In genomic region chr5:58149345-58149744, GRCh38 we compare ENCODE assay signal across 24 cellular contexts.
A peak's percentile ranks its signal among the peaks of the same experiment; 100 is the strongest.
DNase-seq lines count a peak whose midpoint lies in the region; ATAC-seq, FAIRE-seq and TF ChIP-seq lines count a peak whose summit lies in the region.
"Had no signal": no experiment of that assay in that cellular context is flagged by ENCODE, and none has a peak within 500 bp of the region (broad histone marks: within the 10 kb centered on the region; RNA-seq: fewer than 3 reads in every experiment).

No MANE protein-coding gene starts in this region.

- H3K4me1 ChIP-seq in RWPE2 (ENCODE audit: insufficient read depth, poor library complexity, severe bottlenecking) (peaks cover 5% of the 10 kb centered on the region), keratinocyte (ENCODE audit: control insufficient read depth, extremely low read depth, insufficient read depth, low read length) (peaks cover 6% of the 10 kb centered on the region)

- H4K20me1 ChIP-seq in keratinocyte (ENCODE audit: control insufficient read depth, extremely low read depth, insufficient read depth, low read length) = no peaks in the 10 kb centered on the region

- H3K9me1 ChIP-seq in keratinocyte (ENCODE audit: control insufficient read depth, extremely low read depth, insufficient read depth, low read length) = no peaks in the 10 kb centered on the region

- H2AFZ ChIP-seq in keratinocyte (ENCODE audit: control insufficient read depth, low read length) = no peak overlapping the region

- H3K27me3 ChIP-seq in RWPE2 (ENCODE audit: insufficient read depth, poor library complexity, severe bottlenecking) = no peaks in the 10 kb centered on the region
- H3K27me3 ChIP-seq in keratinocyte (ENCODE audit: control insufficient read depth, extremely low read depth, insufficient read depth, low read length) = no peaks in the 10 kb centered on the region
- H3K27me3 ChIP-seq: cardiac muscle cell had no signal

- H3K9me3 ChIP-seq in RWPE2 (ENCODE audit: severe bottlenecking) (no peaks in the 10 kb centered on the region), keratinocyte (ENCODE audit: control insufficient read depth, low read depth, low read length) (no peaks in the 10 kb centered on the region)
- H3K9me3 ChIP-seq: mucosa of descending colon had no signal

- H3K4me3 Mint-ChIP-seq in HFFc6 = no peak overlapping the region
- H3K4me3 Mint-ChIP-seq: activated CD4-positive, alpha-beta memory T cell treated with anti-CD3 and anti-CD28 coated beads, Interleukin-2, amount 10 ng/mL, durations not matched to agents 7 days and 5 days; activated T-cell treated with anti-CD3 and anti-CD28 coated beads, Interleukin-2, amount 50 U/mL, for 24 hours; T-cell had no signal

- H3K79me2 ChIP-seq in keratinocyte (ENCODE audit: control insufficient read depth, insufficient read depth, low read length) = no peaks in the 10 kb centered on the region

- in situ Hi-C loops in ACHN (cut with HindIII; ENCODE audit: low pct_ligation_motif_present, low pct_unique_long_range_greater_than_20kb, low sequenced_read_pairs) = no loop called here

- TF ChIP-seq CTCF in HFFc6 (IDR thresholded peaks at IDR 0.05) = no peak
- no peak for TF ChIP-seq CTCF in RWPE2 (IDR thresholded peaks at IDR 0.05; ENCODE audit: poor library complexity, severe bottlenecking)
- no peak for TF ChIP-seq CTCF in keratinocyte (optimal IDR thresholded peaks at IDR 0.05 in 1 of 3, IDR thresholded peaks at IDR 0.05 in 1 of 3, conservative IDR thresholded peaks at IDR 0.05 in 1 of 3; ENCODE audit: extremely low read depth in 1 of 3, insufficient read depth in 2 of 3, low read length in 3 of 3)

- peaks cover 26% of the 10 kb centered on the region for H3K4me1 Mint-ChIP-seq in HFFc6 (ENCODE audit: low read depth)
- H3K4me1 Mint-ChIP-seq: T-cell had no signal

- H3K4me3 ChIP-seq in RWPE2 (ENCODE audit: severe bottlenecking) (no peak overlapping the region), keratinocyte (ENCODE audit: control insufficient read depth in 2 of 3, extremely low read depth in 1 of 3, insufficient read depth in 2 of 3, low read depth in 1 of 3, low read length in 3 of 3) (no peak overlapping the region)
- H3K4me3 ChIP-seq: cardiac muscle cell, mucosa of descending colon had no signal

- FAIRE-seq in keratinocyte (lab: Jason Lieb, UNC) = peak; percentile 13
- FAIRE-seq: GM12891 had no signal

- ATAC-seq in RWPE2 (ENCODE audit: low read depth) (peak; percentile 48; the same call in 2 of the 3 replicates), HG03432 (IDR thresholded peaks at IDR 0.05; ENCODE audit: unreplicated experiment) (no peak)
- ATAC-seq: activated naive CD4-positive, alpha-beta T cell treated with anti-CD3 and anti-CD28 coated beads, Interleukin-2, amount 50 U/mL, for 72 hours; left cardiac atrium; mucosa of descending colon; right cardiac atrium; stimulated activated naive CD8-positive, alpha-beta T cell treated with anti-CD3 and anti-CD28 coated beads, Interleukin-15, Interleukin-2, amounts not matched to agents 100 U/mL and 50 U/mL, for 24 hours; T-cell had no signal

- DNase-seq in ACHN (peak; percentile 5), HFFc6 (peak; percentile 35), RWPE2 (ENCODE audit: low spot score) (no peak), keratinocyte (ENCODE audit: low read depth, low spot score) (no peak), cardiac septum (ENCODE audit: low spot score) (no peak), iPS-NIHi11 (ENCODE audit: low spot score) (no peak)
- DNase-seq in activated effector memory CD4-positive, alpha-beta T cell treated with Interleukin-2 at 50 U/mL for 16 hours = no peak
- DNase-seq: activated CD4-positive, alpha-beta memory T cell treated with anti-CD3 and anti-CD28 coated beads, Interleukin-2, amount 10 ng/mL, durations not matched to agents 7 days and 5 days; activated T-cell treated with anti-CD3 and anti-CD28 coated beads, Interleukin-2, amount 50 U/mL, for 24 hours; KBM-7; left cardiac atrium; mucosa of descending colon; NCI-H1105 treated with DMSO at 0.1 percent for 48 hours; NK-92 treated with Interleukin-12 subunit alpha and Interleukin-12 subunit beta, amount 100 ng/mL, for 24 hours; nucleus accumbens; right cardiac atrium; stimulated activated naive CD8-positive, alpha-beta T cell treated with anti-CD3 and anti-CD28 coated beads, Interleukin-15, Interleukin-2, amounts not matched to agents 100 U/mL and 50 U/mL, for 24 hours; T-cell had no signal

- no peak overlapping the region for H3K27ac Mint-ChIP-seq in HFFc6
- H3K27ac Mint-ChIP-seq: activated CD4-positive, alpha-beta memory T cell treated with anti-CD3 and anti-CD28 coated beads, Interleukin-2, amount 10 ng/mL, durations not matched to agents 7 days and 5 days; activated naive CD4-positive, alpha-beta T cell treated with anti-CD3 and anti-CD28 coated beads, Interleukin-2, amount 50 U/mL, for 72 hours; activated T-cell treated with anti-CD3 and anti-CD28 coated beads, Interleukin-2, amount 50 U/mL, for 24 hours; T-cell had no signal

- no peaks in the 10 kb centered on the region for H3K27me3 Mint-ChIP-seq in HFFc6 (ENCODE audit: insufficient read depth)
- H3K27me3 Mint-ChIP-seq: activated CD4-positive, alpha-beta memory T cell treated with anti-CD3 and anti-CD28 coated beads, Interleukin-2, amount 10 ng/mL, durations not matched to agents 7 days and 5 days had no signal

- dilution Hi-C loops in keratinocyte (cut with MboI; ENCODE audit: extremely low pct_ligation_motif_present, low sequenced_read_pairs) = no loop called here

- peaks cover 4% of the 10 kb centered on the region; the same call in 1 of the 2 replicates for H3K9me3 Mint-ChIP-seq in HFFc6
- H3K9me3 Mint-ChIP-seq: activated naive CD4-positive, alpha-beta T cell treated with anti-CD3 and anti-CD28 coated beads, Interleukin-2, amount 50 U/mL, for 72 hours had no signal

- H3K27ac ChIP-seq in RWPE2 (ENCODE audit: poor library complexity, severe bottlenecking) (no peak overlapping the region), keratinocyte (ENCODE audit: control insufficient read depth, insufficient read depth, low read length) (no peak overlapping the region)
- H3K27ac ChIP-seq: cardiac muscle cell, HL-60, VCaP had no signal

- intact Hi-C loops in cardiac septum (cut with DNase I) = no loop called here

- no peaks in the 10 kb centered on the region for H3K36me3 Mint-ChIP-seq in HFFc6 (ENCODE audit: low read depth)
- H3K36me3 Mint-ChIP-seq: activated naive CD4-positive, alpha-beta T cell treated with anti-CD3 and anti-CD28 coated beads, Interleukin-2, amount 50 U/mL, for 72 hours; T-cell had no signal

- H3K36me3 ChIP-seq in RWPE2 (ENCODE audit: low read depth) (no peaks in the 10 kb centered on the region), keratinocyte (ENCODE audit: control insufficient read depth in 2 of 2, extremely low read depth in 1 of 2, insufficient read depth in 2 of 2, low read length in 2 of 2) (no peaks in the 10 kb centered on the region)
- H3K36me3 ChIP-seq: cardiac muscle cell had no signal

- no peak overlapping the region for H3K9ac ChIP-seq in keratinocyte (ENCODE audit: control insufficient read depth, extremely low read depth, insufficient read depth, low read length)

- no peak overlapping the region for H3K4me2 ChIP-seq in keratinocyte (ENCODE audit: control insufficient read depth, extremely low read depth, insufficient read depth, low read depth, low read length)

Comparison
In these comparisons a context has a peak if more than half of its experiments do, and no peak if none do; other contexts are left out.
1. DNase-seq: peak in ACHN (single experiment) and HFFc6 (single experiment); none in RWPE2 (single experiment), keratinocyte (single experiment), cardiac septum (single experiment), activated effector memory CD4-positive, alpha-beta T cell treated with Interleukin-2 at 50 U/mL for 16 hours (single experiment) and iPS-NIHi11 (single experiment).